ENCODE assay signal across 22 cellular contexts in genomic region chr12:4045433-4045760, GRCh38.
"Had no signal": no experiment of that assay in that cellular context is flagged by ENCODE, and none has a peak within 500 bp of the region (broad histone marks: within the 10 kb centered on the region; RNA-seq: fewer than 3 reads in every experiment).

No MANE protein-coding gene starts in this region.

- H3K36me3 ChIP-seq: SJSA1 had no signal

- H3K4me1 ChIP-seq: SJSA1 had no signal

- H3K4me3 ChIP-seq: SJSA1, SK-N-MC had no signal

- DNase-seq: KBM-7, MV-4-11, NCI-H1048, NCI-H1105, NCI-H1417, NCI-H1436 treated with DMSO at 0.1 percent for 48 hours, NCI-H1694, NCI-H1930, NCI-H2081, NCI-H2107, NCI-H2171, NCI-H226, NCI-H446, NCI-H510A, NCI-H524 treated with DMSO at 0.1 percent for 48 hours, NCI-H69, NCI-H774, Right ventricle myocardium superior, RPMI8226, SIG-M5 had no signal

- H3K27ac ChIP-seq: SJSA1, SK-N-MC had no signal

- H3K9me3 ChIP-seq: SJSA1 had no signal
